8 cellular contexts compared by ENCODE assay signal in genomic region chr20:44522841-44523240, GRCh38. TPM values are rescaled to one million over a fixed set of nuclear protein-coding genes. Genes with fewer than 3 reads are reported as not detected.
A peak's percentile ranks its signal among the peaks of the same experiment; 100 is the strongest.
DNase-seq lines count a peak whose midpoint lies in the region; ATAC-seq and TF ChIP-seq lines count a peak whose summit lies in the region.

No MANE protein-coding gene starts in this region.

- no peaks in the 10 kb centered on the region for H3K27me3 Mint-ChIP-seq in activated T-cell treated with anti-CD3 and anti-CD28 coated beads, Interleukin-2, amount 50 U/mL, for 72 hours (ENCODE audit: low read depth)
- no peaks in the 10 kb centered on the region for H3K27me3 Mint-ChIP-seq in activated B cell treated with CpG ODN at 0.5 μM for 24 hours

- WGBS in right lobe of liver (ENCODE audit: insufficient coverage, low coverage, low lambda C conversion rate, missing lambda C conversion rate) = 65% methylated on average over 1 of the region's 1 CpG
- WGBS in testis, 2 donors = 65 to 68% methylated on average over 1 of the region's 1 CpG

- H3K27ac ChIP-seq in right lobe of liver (peak overlapping the region; percentile 97 to 100 (median 100)), stomach smooth muscle (ENCODE audit: low read length) (peak overlapping the region; percentile 99), testis (no peak overlapping the region)

- no peaks in the 10 kb centered on the region for H3K9me3 ChIP-seq in right lobe of liver
- no peaks in the 10 kb centered on the region for H3K9me3 ChIP-seq in stomach smooth muscle (ENCODE audit: control insufficient read depth in 2 of 2, low read length in 2 of 2)
- H3K9me3 ChIP-seq in testis = no peaks in the 10 kb centered on the region

- no peak overlapping the region for H3K9ac ChIP-seq in stomach smooth muscle (ENCODE audit: low read length in 2 of 2)

- peaks cover 0 to under 1% of the 10 kb centered on the region in 2 donors for H3K36me3 Mint-ChIP-seq in activated T-cell treated with anti-CD3 and anti-CD28 coated beads, Interleukin-2, amount 50 U/mL, for 72 hours (ENCODE audit: insufficient read depth in 2 of 2)
- H3K36me3 Mint-ChIP-seq in activated B cell treated with CpG ODN at 0.5 μM for 24 hours (ENCODE audit: low read depth) = peaks cover 14% of the 10 kb centered on the region

- peak overlapping the region; percentile 86 to 95 for H3K4me3 Mint-ChIP-seq in activated T-cell treated with anti-CD3 and anti-CD28 coated beads, Interleukin-2, amount 50 U/mL, for 72 hours
- H3K4me3 Mint-ChIP-seq in activated B cell treated with CpG ODN at 0.5 μM for 24 hours = peak overlapping the region; percentile 89

- H3K9me3 Mint-ChIP-seq in activated T-cell treated with anti-CD3 and anti-CD28 coated beads, Interleukin-2, amount 50 U/mL, for 72 hours = no peaks in the 10 kb centered on the region
- H3K9me3 Mint-ChIP-seq in activated B cell treated with CpG ODN at 0.5 μM for 24 hours = no peaks in the 10 kb centered on the region

- intact Hi-C loops in activated B cell treated with CpG ODN at 0.5 μM for 24 hours (cut with micrococcal nuclease) (loop anchor here (1.0 to 5.0 kb wide), 10 partner anchors 8 to 362 kb away; partner anchors contain the start of genes OSER1, TTPAL and YWHAB), right lobe of liver (cut with DNase I) (no loop called here), testis (cut with DNase I; ENCODE audit: low total_unique reads) (loop anchor here (10.0 kb wide), 1 partner anchor 48 kb away; the partner anchor contains the start of gene TTPAL)

- TF ChIP-seq POLR2A in right lobe of liver (IDR thresholded peaks at IDR 0.05) = no peak
- no peak for TF ChIP-seq POLR2A in testis (IDR thresholded peaks at IDR 0.05)

- no peak for DNase-seq in activated T-cell treated with anti-CD3 and anti-CD28 coated beads, Interleukin-2, amount 50 U/mL, for 72 hours
- DNase-seq in activated T-cell treated with anti-CD3 and anti-CD28 coated beads, Interleukin-2, amount 50 U/mL, for 48 hours = no peak
- DNase-seq in activated B cell treated with CpG ODN at 0.5 μM for 24 hours (no peak), right lobe of liver (no peak), testis (no peak)

- CTCF ChIA-PET in activated B cell treated with CpG ODN at 0.5 μM for 24 hours (lab: Charles Lee) = interaction anchor here (0.8 to 3.0 kb wide), 3 partner anchors 53 to 88 kb away, joined by 3 to 9 read pairs (median 9); no protein-coding TSS in a partner anchor

- H3K36me3 ChIP-seq in right lobe of liver = no peaks in the 10 kb centered on the region
- no peaks in the 10 kb centered on the region for H3K36me3 ChIP-seq in stomach smooth muscle (ENCODE audit: control insufficient read depth in 2 of 2, insufficient read depth in 2 of 2, low read length in 2 of 2)
- H3K36me3 ChIP-seq in testis (ENCODE audit: low read depth, missing control alignments) = no peaks in the 10 kb centered on the region

- no peak for ATAC-seq in activated T-cell treated with anti-CD3 and anti-CD28 coated beads, Interleukin-2, amount 50 U/mL, for 72 hours (replicated peaks in 1 of 2)
- no peak for ATAC-seq in activated B cell treated with CpG ODN at 0.5 μM for 24 hours (ENCODE audit: low read depth)
- no peak for ATAC-seq in right lobe of liver
- ATAC-seq in GM21528 (IDR thresholded peaks at IDR 0.05; ENCODE audit: low FRiP score, unreplicated experiment) = no peak
- ATAC-seq in GM19023 (IDR thresholded peaks at IDR 0.05; ENCODE audit: unreplicated experiment) = no peak

- H3K4me1 Mint-ChIP-seq in activated T-cell treated with anti-CD3 and anti-CD28 coated beads, Interleukin-2, amount 50 U/mL, for 72 hours (ENCODE audit: low read depth) = peaks cover 45% of the 10 kb centered on the region
- peaks cover 38% of the 10 kb centered on the region for H3K4me1 Mint-ChIP-seq in activated B cell treated with CpG ODN at 0.5 μM for 24 hours

- H3K4me1 ChIP-seq in right lobe of liver (peaks cover 0 to 21% (median 9%) of the 10 kb centered on the region in 4 donors), stomach smooth muscle (ENCODE audit: control insufficient read depth, insufficient read depth, low read length) (peaks cover 11% of the 10 kb centered on the region), testis (peaks cover 21% of the 10 kb centered on the region)

- TF ChIP-seq CTCF in activated B cell treated with CpG ODN at 0.5 μM for 24 hours (IDR thresholded peaks at IDR 0.05) = no peak
- TF ChIP-seq CTCF in right lobe of liver (IDR thresholded peaks at IDR 0.05) = no peak
- no peak for TF ChIP-seq CTCF in testis (IDR thresholded peaks at IDR 0.05)

- H3K27me3 ChIP-seq in right lobe of liver = no peaks in the 10 kb centered on the region
- H3K27me3 ChIP-seq in stomach smooth muscle (ENCODE audit: control insufficient read depth in 1 of 2, insufficient read depth in 2 of 2, low read length in 2 of 2) = no peaks in the 10 kb centered on the region
- no peaks in the 10 kb centered on the region for H3K27me3 ChIP-seq in testis

- H3K27ac Mint-ChIP-seq in activated T-cell treated with anti-CD3 and anti-CD28 coated beads, Interleukin-2, amount 50 U/mL, for 72 hours = peak overlapping the region; percentile 89
- H3K27ac Mint-ChIP-seq in activated B cell treated with CpG ODN at 0.5 μM for 24 hours = peak overlapping the region; percentile 83

- POLR2A ChIA-PET in activated B cell treated with CpG ODN at 0.5 μM for 24 hours (lab: Charles Lee) = interaction anchor here (1.4 to 2.3 kb wide), 6 partner anchors 8 to 313 kb away, joined by 3 to 13 read pairs (median 8); partner anchors contain the start of genes OSER1 and TTPAL

- H3K4me3 ChIP-seq in right lobe of liver (no peak overlapping the region), stomach smooth muscle (ENCODE audit: low read length in 2 of 2) (no peak overlapping the region), testis (no peak overlapping the region)

RNA-seq across cellular contexts. Expression of gene SERINC3, which starts 1.0 kb away (rescaled TPM):
- 10 to 100 TPM; 85.6 to 100.0 TPM for total RNA-seq in activated T-cell treated with anti-CD3 and anti-CD28 coated beads, Interleukin-2, amount 50 U/mL, for 72 hours
- total RNA-seq in activated B cell treated with CpG ODN at 0.5 μM for 24 hours (38.1 and 41.4 TPM in 2 replicates), right lobe of liver (10 to 100 TPM; 42.2 to 77.5 (median 58.5) TPM), testis (100 to 1,000 TPM; 163 to 181 TPM)
- 263 TPM for polyA plus RNA-seq in testis (ENCODE audit: insufficient read depth, low read depth, low replicate concordance)

RNA-seq across cellular contexts. Expression of gene TTPAL, which starts 47.2 kb away (rescaled TPM):
- total RNA-seq in activated T-cell treated with anti-CD3 and anti-CD28 coated beads, Interleukin-2, amount 50 U/mL, for 72 hours = 10 to 100 TPM; 15.9 to 21.0 TPM
- total RNA-seq in activated B cell treated with CpG ODN at 0.5 μM for 24 hours = 27.5 and 27.7 TPM in 2 replicates
- total RNA-seq in right lobe of liver = 100 to 1,000 TPM in 1 of 6 experiments, 10 to 100 TPM in 5; 18.0 to 102 (median 28.7) TPM
- total RNA-seq in testis = 10 to 100 TPM; 12.0 to 13.1 TPM
- polyA plus RNA-seq in testis (ENCODE audit: insufficient read depth, low read depth, low replicate concordance) = 9.8 TPM

RNA-seq across cellular contexts. Expression of gene PKIG, which starts 59.5 kb away (rescaled TPM):
- 10 to 100 TPM; 10.3 to 13.6 TPM for total RNA-seq in activated T-cell treated with anti-CD3 and anti-CD28 coated beads, Interleukin-2, amount 50 U/mL, for 72 hours
- total RNA-seq in activated B cell treated with CpG ODN at 0.5 μM for 24 hours (181 and 191 TPM in 2 replicates), right lobe of liver (10 to 100 TPM; 11.7 to 31.7 (median 21.8) TPM), testis (10 to 100 TPM; 66.6 to 70.4 TPM)
- 180 TPM for polyA plus RNA-seq in testis (ENCODE audit: insufficient read depth, low read depth, low replicate concordance)

Comparison
In these comparisons a context has a peak if more than half of its experiments do, and no peak if none do; other contexts are left out.
1. H3K27ac ChIP-seq: peak in right lobe of liver (3 of 3) and stomach smooth muscle (single experiment); none in testis (0 of 2).
2. intact Hi-C loops: an anchor here in activated B cell treated with CpG ODN at 0.5 μM for 24 hours (1.0 to 5.0 kb wide) and testis (10.0 kb wide); none called in right lobe of liver.